8 cellular contexts compared by ENCODE assay signal in the genomic region with DNA sequence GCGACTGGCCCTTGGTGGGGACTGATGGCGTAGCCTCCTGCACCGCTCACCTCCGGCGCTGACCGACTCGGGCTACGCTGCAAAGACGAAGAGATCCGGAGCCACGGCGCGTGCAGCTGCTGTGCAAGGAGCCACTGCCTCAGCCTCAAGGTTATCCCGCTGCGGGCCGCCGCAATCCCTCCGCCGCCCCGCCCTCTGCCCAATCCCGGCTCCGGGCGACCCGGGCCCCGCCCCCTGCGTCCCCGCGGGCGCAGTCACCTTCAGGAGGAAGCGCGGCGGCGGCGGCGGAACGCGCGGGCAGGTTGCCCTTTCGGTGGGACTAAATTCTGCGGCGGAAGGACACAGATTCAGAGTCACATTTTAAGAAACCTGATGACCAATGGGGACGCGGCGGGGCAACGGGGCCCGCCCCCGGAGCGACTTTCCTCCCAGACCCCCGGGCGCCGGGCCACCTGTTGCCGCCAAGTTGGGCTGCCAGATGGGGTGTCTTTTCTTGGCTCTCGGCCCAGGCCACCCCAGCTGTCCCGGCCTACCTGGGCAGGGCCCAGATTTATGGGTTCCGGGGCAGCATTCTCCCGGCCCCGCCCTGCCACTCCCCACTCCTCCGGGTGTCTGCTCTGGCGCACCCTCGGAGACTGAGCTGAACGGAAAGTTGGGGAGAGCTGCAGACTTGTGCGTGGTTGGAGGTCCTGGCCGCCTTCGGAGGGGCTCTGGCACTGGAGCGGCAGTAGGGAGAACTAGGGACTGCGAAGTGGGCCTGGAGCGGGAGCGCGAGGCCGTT. TPM values are rescaled to one million over a fixed set of nuclear protein-coding genes. Genes with fewer than 3 reads are reported as not detected.
A peak's percentile ranks its signal among the peaks of the same experiment; 100 is the strongest.
DNase-seq lines count a peak whose midpoint lies in the region; ATAC-seq, FAIRE-seq and TF ChIP-seq lines count a peak whose summit lies in the region.

A gene (minus strand): TSS at position 125 of the 781 bp plus-strand sequence. CDS start 12,093 bp downstream, outside the sequence.

- peak within 1 kb of the TSS; percentile 95 to 98 for H3K27ac Mint-ChIP-seq in natural killer cell treated with Interleukin-12 subunit alpha and Interleukin-12 subunit beta and Interleukin-15 and Interleukin-18, amount 100 ng/mL, for 72 hours

- DNase-seq in EH (ENCODE audit: low read depth) (peak; percentile 96), H54 (ENCODE audit: insufficient read length, low spot score) (peak; percentile 50), MG63 (peak; percentile 99), SHP77 (lab: John Stamatoyannopoulos, UW) (peak; percentile 94), fibroblast of pulmonary artery (ENCODE audit: low read depth) (peak; percentile 98)
- peak; percentile 86 for DNase-seq in activated effector memory CD4-positive, alpha-beta T cell treated with Interleukin-2 at 50 U/mL for 16 hours
- DNase-seq in natural killer cell treated with Interleukin-12 subunit alpha and Interleukin-12 subunit beta and Interleukin-15 and Interleukin-18, amount 100 ng/mL, for 72 hours (ENCODE audit: low spot score) = peak; percentile 99
- peak; percentile 95 for DNase-seq in stimulated activated naive CD4-positive, alpha-beta T cell treated with Interleukin-2 at 50 U/mL for 16 hours (lab: John Stamatoyannopoulos, UW)

- peak within 1 kb of the TSS; percentile 95 for H3K4me3 Mint-ChIP-seq in natural killer cell treated with Interleukin-12 subunit alpha and Interleukin-12 subunit beta and Interleukin-15 and Interleukin-18, amount 100 ng/mL, for 72 hours

- H3K9me3 Mint-ChIP-seq in natural killer cell treated with Interleukin-12 subunit alpha and Interleukin-12 subunit beta and Interleukin-15 and Interleukin-18, amount 100 ng/mL, for 72 hours = no peaks in the 10 kb centered on the region

- no peaks in the 10 kb centered on the region for H3K9me3 ChIP-seq in MG63

- TF ChIP-seq POLR2A in H54 (IDR thresholded peaks at IDR 0.05; ENCODE audit: low read depth, low read length) = peak; percentile 100

- TF ChIP-seq CTCF in fibroblast of pulmonary artery (IDR thresholded peaks at IDR 0.05; ENCODE audit: low read length, missing control alignments) = no peak

- H3K4me3 ChIP-seq in MG63 = peak within 1 kb of the TSS; percentile 86
- peak within 1 kb of the TSS; percentile 95 for H3K4me3 ChIP-seq in fibroblast of pulmonary artery (replicated peaks; ENCODE audit: low read depth, low read length)

- FAIRE-seq in H54 (lab: Jason Lieb, UNC) = no peak

- H3K27me3 ChIP-seq in MG63 = no peaks in the 10 kb centered on the region

- ATAC-seq in natural killer cell treated with Interleukin-12 subunit alpha and Interleukin-12 subunit beta and Interleukin-15 and Interleukin-18, amount 100 ng/mL, for 72 hours = peak; percentile 71 to 78

- no peaks in the 10 kb centered on the region for H3K27me3 Mint-ChIP-seq in natural killer cell treated with Interleukin-12 subunit alpha and Interleukin-12 subunit beta and Interleukin-15 and Interleukin-18, amount 100 ng/mL, for 72 hours

- peaks cover 48 to 52% of the 10 kb centered on the region in 2 donors for H3K4me1 Mint-ChIP-seq in natural killer cell treated with Interleukin-12 subunit alpha and Interleukin-12 subunit beta and Interleukin-15 and Interleukin-18, amount 100 ng/mL, for 72 hours (ENCODE audit: low read depth in 2 of 2)

- peaks cover 27% of the 10 kb centered on the region for H3K36me3 Mint-ChIP-seq in natural killer cell treated with Interleukin-12 subunit alpha and Interleukin-12 subunit beta and Interleukin-15 and Interleukin-18, amount 100 ng/mL, for 72 hours

- H3K36me3 ChIP-seq in MG63 = peaks cover 20% of the 10 kb centered on the region

RNA-seq across cellular contexts. Expression of the gene that starts here (rescaled TPM):
- 3,484 and 3,839 TPM in 2 replicates for total RNA-seq in MG63 (2014; rRNA removed; shearing (Covaris generic); ENCODE audit: low replicate concordance)
- 1,000 to 10,000 TPM; 2,229 to 3,912 TPM for total RNA-seq in natural killer cell treated with Interleukin-12 subunit alpha and Interleukin-12 subunit beta and Interleukin-15 and Interleukin-18, amount 100 ng/mL, for 72 hours

Comparison
In these comparisons a context has a peak if more than half of its experiments do, and no peak if none do; other contexts are left out.
1. Peak in every context shown above with its lines: DNase-seq, ATAC-seq and H3K4me3 ChIP-seq.